Comparison of ENCODE assay signal across 8 cellular contexts in genomic region chr9:34633851-34634550, GRCh38. TPM values are rescaled to one million over a fixed set of nuclear protein-coding genes. Genes with fewer than 3 reads are reported as not detected.
DNase-seq lines count a peak whose midpoint lies in the region; ATAC-seq and TF ChIP-seq lines count a peak whose summit lies in the region.

No MANE protein-coding gene starts in this region.

- intact Hi-C loops in spleen (cut with DNase I; ENCODE audit: low total_unique reads) = no loop called here

- in situ Hi-C loops in astrocyte of the cerebellum (cut with HindIII; ENCODE audit: low sequenced_read_pairs) = no loop called here

- peak; percentile 83 for TF ChIP-seq CTCF in astrocyte of the cerebellum (IDR thresholded peaks at IDR 0.05; ENCODE audit: low read depth, low read length, missing control alignments)
- TF ChIP-seq CTCF in spleen (IDR thresholded peaks at IDR 0.05 in 8 of 11, conservative IDR thresholded peaks at IDR 0.05 in 3 of 11) = peak; percentile 72 to 92 (median 86)

- TF ChIP-seq POLR2A in spleen (IDR thresholded peaks at IDR 0.05) = no peak

- peaks cover 0 to 13% (median 3%) of the 10 kb centered on the region in 6 donors for H3K36me3 ChIP-seq in spleen

- ATAC-seq in GM18861 (IDR thresholded peaks at IDR 0.05; ENCODE audit: unreplicated experiment) = peak; percentile 35
- ATAC-seq in GM21390 (IDR thresholded peaks at IDR 0.05; ENCODE audit: unreplicated experiment) = no peak

- H3K4me3 ChIP-seq in astrocyte of the cerebellum (ENCODE audit: low read depth, low read length) (no peak overlapping the region), spleen (no peak overlapping the region)

- peaks cover 0 to 56% (median 42%) of the 10 kb centered on the region in 6 donors for H3K4me1 ChIP-seq in spleen

- H3K9me3 ChIP-seq in spleen = no peaks in the 10 kb centered on the region

- H3K27ac ChIP-seq in spleen = no peak overlapping the region

- peaks cover 0 to 21% (median 13%) of the 10 kb centered on the region in 7 donors for H3K27me3 ChIP-seq in spleen (replicated peaks in 1 of 7)

- 20 to 35% (median 26%) methylated on average over 3 of the region's 3 CpGs for WGBS in spleen, 5 donors

- DNase-seq in AG08396 (ENCODE audit: low spot score) (peak; percentile 82), NCI-H1105 treated with DMSO at 0.1 percent for 48 hours (lab: John Stamatoyannopoulos, UW) (peak; percentile 57), T-helper 22 cell (ENCODE audit: low read depth) (peak; percentile 51), astrocyte of the cerebellum (ENCODE audit: low read depth) (peak; percentile 45), hippocampal formation (lab: John Stamatoyannopoulos, UW) (peak; percentile 49 to 59), spleen (peak; percentile 87)

RNA-seq across cellular contexts. Expression of gene SIGMAR1, which starts 3.6 kb away (rescaled TPM):
- total RNA-seq in spleen = 10 to 100 TPM; 24.1 to 39.7 (median 28.4) TPM
- polyA plus RNA-seq in spleen = 10 to 100 TPM; 19.4 to 31.1 (median 24.4) TPM

RNA-seq across cellular contexts. Expression of gene ARID3C, which starts 5.1 kb away (rescaled TPM):
- total RNA-seq in spleen = not detected
- polyA plus RNA-seq in spleen = not detected

RNA-seq across cellular contexts. Expression of gene GALT, which starts 12.5 kb away (rescaled TPM):
- total RNA-seq in spleen = 100 to 1,000 TPM in 1 of 7 donors, 10 to 100 TPM in 6; 56.6 to 101 (median 78.9) TPM
- polyA plus RNA-seq in spleen = 10 to 100 TPM; 32.1 to 74.4 (median 55.1) TPM

RNA-seq across cellular contexts. Expression of gene DCTN3, which starts 13.7 kb away (rescaled TPM):
- 10 to 100 TPM; 43.8 to 64.1 (median 52.1) TPM for total RNA-seq in spleen
- polyA plus RNA-seq in spleen = 10 to 100 TPM; 59.3 to 79.8 (median 75.9) TPM

RNA-seq across cellular contexts. Expression of gene IL11RA, which starts 18.0 kb away (rescaled TPM):
- total RNA-seq in spleen = 10 to 100 TPM; 23.3 to 43.9 (median 30.7) TPM
- 10 to 100 TPM; 16.3 to 37.7 (median 25.1) TPM for polyA plus RNA-seq in spleen
